Comparison of ENCODE assay signal across 1 cellular context in genomic region chr6:125747589-125748533, GRCh38.
TF ChIP-seq lines count a peak whose summit lies in the region.

No MANE protein-coding gene starts in this region.

TF ChIP-seq in HEK293, 187 proteins besides CTCF, POLR2A, EP300 and RAD21 (continued from another document and continues in another):
- TF ChIP-seq ZNF449 (tag by site-specific recombination; IDR thresholded peaks at IDR 0.05) (peak; percentile 24; the same call in 1 of the 2 replicates), ZBTB20 (tag by site-specific recombination; IDR thresholded peaks at IDR 0.05) (peak; percentile 93), ZNF391 (tag by site-specific recombination; IDR thresholded peaks at IDR 0.05; ENCODE audit: borderline replicate concordance, low read depth) (peak; percentile 20; the same call in 1 of the 2 replicates), ZFP37 (tag by site-specific recombination; IDR thresholded peaks at IDR 0.05) (peak; percentile 29; the same call in 1 of the 2 replicates), YY2 (tag by site-specific recombination; IDR thresholded peaks at IDR 0.05) (no peak), ZFP69B (tag by site-specific recombination; IDR thresholded peaks at IDR 0.05) (peak; percentile 47; the same call in 1 of the 2 replicates), KLF17 (tag by site-specific recombination; IDR thresholded peaks at IDR 0.05) (no peak), ZSCAN23 (tag by site-specific recombination; IDR thresholded peaks at IDR 0.05) (no peak), ZIC2 (tag by site-specific recombination; IDR thresholded peaks at IDR 0.05) (peak; percentile 79), HOXA7 (CRISPR knock-in tag; IDR thresholded peaks at IDR 0.05; ENCODE audit: borderline replicate concordance) (no peak), ZNF341 (tag by site-specific recombination; IDR thresholded peaks at IDR 0.05; ENCODE audit: low read depth) (peak; percentile 13; the same call in 1 of the 2 replicates), ZNF488 (tag by site-specific recombination; IDR thresholded peaks at IDR 0.05) (no peak), ZNF692 (tag by site-specific recombination; IDR thresholded peaks at IDR 0.05) (no peak; the same call in 1 of the 2 replicates), ZNF571 (tag by site-specific recombination; IDR thresholded peaks at IDR 0.05) (no peak), ZBTB11 (tag by site-specific recombination; conservative IDR thresholded peaks at IDR 0.05; ENCODE audit: low read depth) (no peak), ZBTB6 (tag by site-specific recombination; IDR thresholded peaks at IDR 0.05) (no peak), ZNF639 (tag by site-specific recombination; IDR thresholded peaks at IDR 0.05) (no peak), ZNF600 (tag by site-specific recombination; IDR thresholded peaks at IDR 0.05) (peak; percentile 22; the same call in 1 of the 2 replicates), ZNF664 (tag by site-specific recombination; IDR thresholded peaks at IDR 0.05) (no peak), ZNF280D (tag by site-specific recombination; IDR thresholded peaks at IDR 0.05) (no peak), GLI2 (tag by site-specific recombination; IDR thresholded peaks at IDR 0.05; ENCODE audit: borderline replicate concordance, low read depth) (no peak), ZNF302 (tag by site-specific recombination; IDR thresholded peaks at IDR 0.05; ENCODE audit: low read depth) (no peak), ZNF501 (tag by site-specific recombination; IDR thresholded peaks at IDR 0.05) (no peak), ZNF404 (tag by site-specific recombination; IDR thresholded peaks at IDR 0.05) (no peak), ZNF324 (tag by site-specific recombination; IDR thresholded peaks at IDR 0.05) (no peak; the same call in 1 of the 2 replicates), ZNF148 (tag by site-specific recombination; IDR thresholded peaks at IDR 0.05; ENCODE audit: borderline replicate concordance) (no peak), ZNF184 (tag by site-specific recombination; IDR thresholded peaks at IDR 0.05) (no peak), IKZF3 (tag by site-specific recombination; IDR thresholded peaks at IDR 0.05) (no peak), SETDB1 (IDR thresholded peaks at IDR 0.05; ENCODE audit: insufficient read length, low read length) (no peak), PBX3 (CRISPR knock-in tag; IDR thresholded peaks at IDR 0.05) (peak; percentile 22; the same call in 1 of the 2 replicates), ZNF24 (tag by site-specific recombination; IDR thresholded peaks at IDR 0.05) (peak; percentile 13; the same call in 1 of the 2 replicates), ZNF785 (tag by site-specific recombination; IDR thresholded peaks at IDR 0.05) (no peak), ZNF398 (tag by site-specific recombination; IDR thresholded peaks at IDR 0.05) (peak; percentile 41; the same call in 1 of the 2 replicates), ZNF354C (tag by site-specific recombination; IDR thresholded peaks at IDR 0.05; ENCODE audit: borderline replicate concordance, low read depth) (no peak), ZNF175 (tag by site-specific recombination; IDR thresholded peaks at IDR 0.05) (no peak), ZBTB21 (tag by site-specific recombination; IDR thresholded peaks at IDR 0.05) (peak; percentile 14; the same call in 1 of the 2 replicates), BCL11B (tag by site-specific recombination; IDR thresholded peaks at IDR 0.05; ENCODE audit: low read depth) (peak; percentile 68)
